9 cellular contexts compared by ENCODE assay signal in genomic region chr12:24795699-24796385, GRCh38.
DNase-seq lines count a peak whose midpoint lies in the region; ATAC-seq and TF ChIP-seq lines count a peak whose summit lies in the region.
"Had no signal": no experiment of that assay in that cellular context is flagged by ENCODE, and none has a peak within 500 bp of the region (broad histone marks: within the 10 kb centered on the region; RNA-seq: fewer than 3 reads in every experiment).

No MANE protein-coding gene starts in this region.

- peak overlapping the region; percentile 18 for H3K27ac Mint-ChIP-seq in activated naive CD8-positive, alpha-beta T cell

- no peak for TF ChIP-seq EP300 in ovary (IDR thresholded peaks at IDR 0.05)

- H3K36me3 ChIP-seq in ovary: no peaks in the 10 kb centered on the region
- H3K36me3 ChIP-seq: pancreas had no signal

- no peak for TF ChIP-seq POLR2A in ovary (IDR thresholded peaks at IDR 0.05)

- no peak for TF ChIP-seq CTCF in ovary (IDR thresholded peaks at IDR 0.05)

- H3K9me3 Mint-ChIP-seq in activated naive CD8-positive, alpha-beta T cell (ENCODE audit: low read depth): no peaks in the 10 kb centered on the region

- WGBS in ovary, 3 donors: 36 to 57% (median 41%) methylated on average over 4 of the region's 4 CpGs

- no peak for DNase-seq in ovary
- DNase-seq in GM03348 (ENCODE audit: low spot score): no peak
- no peak for DNase-seq in NOMO-1 treated with DMSO at 0.1 percent for 48 hours (lab: John Stamatoyannopoulos, UW; ENCODE audit: unreplicated experiment)
- DNase-seq in inferior parietal cortex (ENCODE audit: extremely low spot score): no peak
- DNase-seq in NCI-H69 (lab: John Stamatoyannopoulos, UW): no peak
- DNase-seq: pancreas had no signal

- no peaks in the 10 kb centered on the region for H3K4me1 ChIP-seq in ovary (ENCODE audit: insufficient read depth)
- H3K4me1 ChIP-seq: pancreas had no signal

- H3K4me1 Mint-ChIP-seq in activated naive CD8-positive, alpha-beta T cell (ENCODE audit: low read depth): peaks cover 17% of the 10 kb centered on the region

- H3K4me3 ChIP-seq in ovary: peak overlapping the region; percentile 1

- no peaks in the 10 kb centered on the region for H3K27me3 ChIP-seq in ovary
- H3K27me3 ChIP-seq: pancreas had no signal

- no peaks in the 10 kb centered on the region for H3K27me3 Mint-ChIP-seq in activated naive CD8-positive, alpha-beta T cell

- H3K36me3 Mint-ChIP-seq in activated naive CD8-positive, alpha-beta T cell: no peaks in the 10 kb centered on the region

- peak overlapping the region; percentile 82 for H3K4me3 Mint-ChIP-seq in activated naive CD8-positive, alpha-beta T cell

- H3K27ac ChIP-seq in ovary: no peak overlapping the region
- H3K27ac ChIP-seq: pancreas had no signal

- H3K9me3 ChIP-seq in ovary: no peaks in the 10 kb centered on the region
- H3K9me3 ChIP-seq: pancreas had no signal

- intact Hi-C loops in ovary (cut with DNase I): no loop called here

- ATAC-seq in GM18502 (IDR thresholded peaks at IDR 0.05; ENCODE audit: poor library complexity, unreplicated experiment) (peak; percentile 47), HG03354 (IDR thresholded peaks at IDR 0.05; ENCODE audit: poor library complexity, severe bottlenecking, unreplicated experiment) (peak; percentile 47)
